Comparison of ENCODE assay signal across 24 cellular contexts in genomic region chr18:36064027-36064808, GRCh38. TPM values are rescaled to one million over a fixed set of nuclear protein-coding genes. Genes with fewer than 3 reads are reported as not detected.
DNase-seq lines count a peak whose midpoint lies in the region; ATAC-seq, FAIRE-seq and TF ChIP-seq lines count a peak whose summit lies in the region.
"Had no signal": no experiment of that assay in that cellular context is flagged by ENCODE, and none has a peak within 500 bp of the region (broad histone marks: within the 10 kb centered on the region; RNA-seq: fewer than 3 reads in every experiment).

No MANE protein-coding gene starts in this region.

- no CpG with 5 or more reads among the region's 31 CpGs for WGBS in H9 (ENCODE audit: extremely low coverage, insufficient read length, low lambda C conversion rate)

- H2BK120ac ChIP-seq in H9 (ENCODE audit: low read depth, low read length, poor library complexity, severe bottlenecking) = no peak overlapping the region

- no peak overlapping the region for H3T11ph ChIP-seq in H9 (ENCODE audit: low read length)

- H3K79me2 ChIP-seq in H9 (ENCODE audit: insufficient read depth, low read length) (peaks cover 58% of the 10 kb centered on the region), astrocyte (ENCODE audit: insufficient read depth, low read length) (peaks cover 78% of the 10 kb centered on the region)

- H3K23ac ChIP-seq in H9 (ENCODE audit: insufficient read length, low read depth, low read length) = no peak overlapping the region

- no peak for ATAC-seq in naive thymus-derived CD4-positive, alpha-beta T cell
- no peak for ATAC-seq in HG03520 (IDR thresholded peaks at IDR 0.05; ENCODE audit: unreplicated experiment)
- no peak for ATAC-seq in HG02870 (IDR thresholded peaks at IDR 0.05; ENCODE audit: unreplicated experiment)

- no peaks in the 10 kb centered on the region for H3K9me3 ChIP-seq in H9 (ENCODE audit: control insufficient read depth, low read depth, low read length)
- no peaks in the 10 kb centered on the region for H3K9me3 ChIP-seq in astrocyte (ENCODE audit: insufficient read depth, low read depth, low read length)
- no peaks in the 10 kb centered on the region for H3K9me3 ChIP-seq in naive thymus-derived CD4-positive, alpha-beta T cell (ENCODE audit: control insufficient read depth in 2 of 3, low read length in 3 of 3)
- H3K9me3 ChIP-seq: ascending aorta, Peyer's patch, SJSA1, upper lobe of left lung had no signal

- peaks cover 0 to 4% (median 0%) of the 10 kb centered on the region in 3 donors for H3K27me3 Mint-ChIP-seq in CD14-positive monocyte (ENCODE audit: low read depth in 3 of 3)
- no peaks in the 10 kb centered on the region; the same call in 1 of the 2 replicates for H3K27me3 Mint-ChIP-seq in H9 (ENCODE audit: low read depth)
- H3K27me3 Mint-ChIP-seq in astrocyte (ENCODE audit: low read depth, unreplicated experiment) = no peaks in the 10 kb centered on the region
- H3K27me3 Mint-ChIP-seq in naive thymus-derived CD4-positive, alpha-beta T cell = no peaks in the 10 kb centered on the region
- H3K27me3 Mint-ChIP-seq: progenitor cell of endocrine pancreas had no signal

- H4K20me1 ChIP-seq in H9 (ENCODE audit: control insufficient read depth, insufficient read depth, insufficient read length) (no peaks in the 10 kb centered on the region), astrocyte (ENCODE audit: insufficient read depth, low read length) (peaks cover 56% of the 10 kb centered on the region)

- H3K4me2 ChIP-seq in H9 (ENCODE audit: insufficient read depth, insufficient read length, low read length) (no peak overlapping the region), astrocyte (ENCODE audit: low read length) (no peak overlapping the region)

- peaks cover 35% of the 10 kb centered on the region for H3K4me1 Mint-ChIP-seq in CD14-positive monocyte
- H3K4me1 Mint-ChIP-seq in H9 = peaks cover 33 to 39% of the 10 kb centered on the region in 2 experiments
- peaks cover 10% of the 10 kb centered on the region for H3K4me1 Mint-ChIP-seq in astrocyte (ENCODE audit: low read depth, unreplicated experiment)
- H3K4me1 Mint-ChIP-seq in naive thymus-derived CD4-positive, alpha-beta T cell = peaks cover 30 to 67% (median 61%) of the 10 kb centered on the region in 7 donors

- no peak for FAIRE-seq in astrocyte (lab: Jason Lieb, UNC)

- H3K4ac ChIP-seq in H9 (ENCODE audit: low read depth, low read length) = no peak overlapping the region

- H3K4me3 ChIP-seq in astrocyte (ENCODE audit: insufficient read depth, low read depth, low read length) = no peak overlapping the region
- no peak overlapping the region for H3K4me3 ChIP-seq in naive thymus-derived CD4-positive, alpha-beta T cell (ENCODE audit: low read length)
- H3K4me3 ChIP-seq: ascending aorta, Peyer's patch, SJSA1, upper lobe of left lung had no signal

- intact Hi-C loops in CD14-positive monocyte (cut with micrococcal nuclease) = loop anchor here (10.0 kb wide), 4 partner anchors 61 to 719 kb away; partner anchors contain the start of genes ELP2 (in 1 of the 2), RMP24 (in 1 of the 2), SLC39A6 (in 1 of the 2) and ZNF24 (in 1 of the 2)
- intact Hi-C loops in naive thymus-derived CD4-positive, alpha-beta T cell (cut with micrococcal nuclease) = loop anchor here in 1 of 2 donors (1.0 to 10.0 kb wide), 2 partner anchors 28 to 799 kb away; no protein-coding TSS in a partner anchor

- no peak overlapping the region for H4K5ac ChIP-seq in H9 (ENCODE audit: insufficient read length, low read depth, low read length)

- POLR2A ChIA-PET in naive thymus-derived CD4-positive, alpha-beta T cell (lab: Charles Lee) = interaction anchor here (1.1 to 3.3 kb wide), 2 partner anchors 65 kb away, joined by 3 to 15 read pairs; partner anchors contain the start of genes ELP2 and SLC39A6

- no peaks in the 10 kb centered on the region for H3K4me1 ChIP-seq in H9 (ENCODE audit: insufficient read depth, low read length)
- peaks cover 10% of the 10 kb centered on the region for H3K4me1 ChIP-seq in astrocyte (ENCODE audit: insufficient read depth, low read length)
- peaks cover 11 to 16% of the 10 kb centered on the region in 2 donors for H3K4me1 ChIP-seq in naive thymus-derived CD4-positive, alpha-beta T cell (ENCODE audit: control insufficient read depth in 2 of 2, insufficient read depth in 2 of 2, low read length in 2 of 2)

- H2AFZ ChIP-seq in H9 (ENCODE audit: low read length) = no peak overlapping the region
- no peak overlapping the region for H2AFZ ChIP-seq in astrocyte (ENCODE audit: low read depth, low read length)

- peak overlapping the region in 5 of 7 donors; percentile 2 to 68 (median 31) for H3K27ac Mint-ChIP-seq in CD14-positive monocyte
- peak overlapping the region in 2 of 3 experiments; percentile 77 to 93; a peak in 4 of 7 replicates for H3K27ac Mint-ChIP-seq in H9
- H3K27ac Mint-ChIP-seq in astrocyte (ENCODE audit: unreplicated experiment) = no peak overlapping the region
- H3K27ac Mint-ChIP-seq in naive thymus-derived CD4-positive, alpha-beta T cell = peak overlapping the region in 3 of 9 donors; percentile 21 to 25 (median 23)
- H3K27ac Mint-ChIP-seq: activated naive CD4-positive, alpha-beta T cell treated with anti-CD3 and anti-CD28 coated beads for 36 hours; nephron progenitor cell; progenitor cell of endocrine pancreas had no signal

- no peak overlapping the region for H3K18ac ChIP-seq in H9 (ENCODE audit: insufficient read length, low read depth, low read length)

- CTCF ChIA-PET in naive thymus-derived CD4-positive, alpha-beta T cell (lab: Charles Lee) = interaction anchor here (1.5 kb wide), 1 partner anchor 47 kb away, joined by 6 read pairs; no protein-coding TSS in a partner anchor

- H3K9ac ChIP-seq in H9 (ENCODE audit: extremely low read depth, insufficient read length, low read length) (no peak overlapping the region), astrocyte (ENCODE audit: low read length) (no peak overlapping the region)

- H3K4me3 Mint-ChIP-seq in CD14-positive monocyte (no peak overlapping the region), H9 (peak overlapping the region in 1 of 2 experiments; percentile 72; a peak in 3 of 5 replicates), astrocyte (ENCODE audit: unreplicated experiment) (peak overlapping the region; percentile 99)
- peak overlapping the region in 7 of 10 donors; percentile 39 to 67 (median 53) for H3K4me3 Mint-ChIP-seq in naive thymus-derived CD4-positive, alpha-beta T cell
- H3K4me3 Mint-ChIP-seq: activated naive CD4-positive, alpha-beta T cell treated with anti-CD3 and anti-CD28 coated beads for 36 hours; mesothelial cell of epicardium had no signal

- H3K79me1 ChIP-seq in H9 (ENCODE audit: insufficient read depth, low read depth, low read length, poor library complexity, severe bottlenecking) = peaks cover 2% of the 10 kb centered on the region

- H3K56ac ChIP-seq in H9 (ENCODE audit: insufficient read length, low read depth, low read length) = no peak overlapping the region

- peaks cover 7 to 15% of the 10 kb centered on the region in 2 donors for H3K36me3 Mint-ChIP-seq in CD14-positive monocyte
- peaks cover 10 to 17% (median 12%) of the 10 kb centered on the region in 3 experiments for H3K36me3 Mint-ChIP-seq in H9 (ENCODE audit: insufficient read depth in 1 of 3, low read depth in 3 of 3)
- H3K36me3 Mint-ChIP-seq in astrocyte (ENCODE audit: low read depth, unreplicated experiment) = peaks cover 3% of the 10 kb centered on the region
- H3K36me3 Mint-ChIP-seq in naive thymus-derived CD4-positive, alpha-beta T cell = peaks cover 3 to 11% (median 8%) of the 10 kb centered on the region in 5 donors

- H4K8ac ChIP-seq in H9 (replicated peaks; ENCODE audit: insufficient read length, low read depth, low read length) = no peak overlapping the region

- H3K23me2 ChIP-seq in H9 (ENCODE audit: insufficient read length, low read depth, low read length, poor library complexity, severe bottlenecking) = peaks cover 2% of the 10 kb centered on the region

- peaks cover 3% of the 10 kb centered on the region for H3K36me3 ChIP-seq in astrocyte (ENCODE audit: insufficient read depth, low read length)
- peaks cover 0 to 6% (median 0%) of the 10 kb centered on the region in 3 experiments for H3K36me3 ChIP-seq in naive thymus-derived CD4-positive, alpha-beta T cell (ENCODE audit: control insufficient read depth in 2 of 3, insufficient read depth in 3 of 3, low read length in 3 of 3)
- H3K36me3 ChIP-seq: ascending aorta, Peyer's patch had no signal

- H3K27me3 ChIP-seq in H9 (ENCODE audit: insufficient read depth, low read length) (no peaks in the 10 kb centered on the region), astrocyte (ENCODE audit: insufficient read depth, low read length) (no peaks in the 10 kb centered on the region)
- H3K27me3 ChIP-seq in naive thymus-derived CD4-positive, alpha-beta T cell (ENCODE audit: control insufficient read depth in 2 of 2, insufficient read depth in 2 of 2, low read length in 2 of 2) = no peaks in the 10 kb centered on the region
- H3K27me3 ChIP-seq: ascending aorta, Peyer's patch, SJSA1, upper lobe of left lung had no signal

- H4K91ac ChIP-seq in H9 (ENCODE audit: insufficient read length, low read depth, low read length) = no peak overlapping the region

- H2BK12ac ChIP-seq in H9 (ENCODE audit: insufficient read length, low read depth, low read length) = no peak overlapping the region

- no peak overlapping the region for H2BK15ac ChIP-seq in H9 (ENCODE audit: low read depth, low read length)

- TF ChIP-seq CTCF in CD14-positive monocyte (IDR thresholded peaks at IDR 0.05) (no peak), H9 (conservative IDR thresholded peaks at IDR 0.05) (no peak), astrocyte (IDR thresholded peaks at IDR 0.05; ENCODE audit: insufficient read depth, low read depth, low read length) (no peak)

- peaks cover 0 to 5% (median 0%) of the 10 kb centered on the region in 7 donors for H3K9me3 Mint-ChIP-seq in CD14-positive monocyte
- peaks cover 0 to 3% of the 10 kb centered on the region in 2 experiments; a peak in 1 of 5 replicates for H3K9me3 Mint-ChIP-seq in H9
- H3K9me3 Mint-ChIP-seq in astrocyte (ENCODE audit: unreplicated experiment) = no peaks in the 10 kb centered on the region
- H3K9me3 Mint-ChIP-seq in naive thymus-derived CD4-positive, alpha-beta T cell = peaks cover 0 to 3% (median 0%) of the 10 kb centered on the region in 11 donors
- H3K9me3 Mint-ChIP-seq: activated naive CD4-positive, alpha-beta T cell treated with anti-CD3 and anti-CD28 coated beads for 36 hours; mesothelial cell of epicardium had no signal

- no peak overlapping the region for H2BK20ac ChIP-seq in H9 (ENCODE audit: low read depth, low read length, poor library complexity, severe bottlenecking)

- no peak overlapping the region for H3K14ac ChIP-seq in H9 (ENCODE audit: insufficient read depth, low read length)

- no peak overlapping the region for H2BK5ac ChIP-seq in H9 (ENCODE audit: insufficient read length, low read length)

- H2AK5ac ChIP-seq in H9 (ENCODE audit: insufficient read length, low read length) = no peak overlapping the region

- H3K27ac ChIP-seq in H9 (ENCODE audit: insufficient read length, low read depth, low read length) (no peak overlapping the region), astrocyte (ENCODE audit: low read depth, low read length) (no peak overlapping the region)
- H3K27ac ChIP-seq in naive thymus-derived CD4-positive, alpha-beta T cell (ENCODE audit: low read depth, low read length) = no peak overlapping the region
- H3K27ac ChIP-seq: ascending aorta, Peyer's patch, SJSA1, upper lobe of left lung, WERI-Rb-1 had no signal

- DNase-seq in CD14-positive monocyte (ENCODE audit: low spot score) (no peak), H9 (peak; percentile 50), astrocyte (ENCODE audit: low read depth) (no peak), NCI-H1694 treated with DMSO at 0.1 percent for 48 hours (lab: John Stamatoyannopoulos, UW) (no peak), NCI-H128 (lab: John Stamatoyannopoulos, UW; ENCODE audit: unreplicated experiment) (no peak)
- no peak for DNase-seq in naive thymus-derived CD4-positive, alpha-beta T cell
- DNase-seq: activated CD4-positive, alpha-beta T cell treated with anti-CD3 and anti-CD28 coated beads, Interleukin-2, amount 50 U/mL, for 4 hours; activated naive CD4-positive, alpha-beta T cell treated with anti-CD3 and anti-CD28 coated beads for 36 hours; DMS79; effector memory CD4-positive, alpha-beta T cell; NCI-H146; nephron progenitor cell; Peyer's patch; stimulated activated CD4-positive, alpha-beta T cell treated with anti-CD3 and anti-CD28 coated beads, Interleukin-2, amount 100 ng/mL, for 24 hours; stimulated activated naive CD4-positive, alpha-beta T cell; T-helper 2 cell; WERI-Rb-1 had no signal

RNA-seq across cellular contexts. Expression of gene RPRD1A, which starts 3.1 kb away (rescaled TPM):
- polyA plus RNA-seq in CD14-positive monocyte = 10 to 100 TPM in 1 of 2 donors, 1 to 10 TPM in 1; 10.0 to 10.9 TPM
- total RNA-seq in H9 (2021) = 103 and 107 TPM in 2 replicates
- 53.3 and 62.6 TPM in 2 replicates for total RNA-seq in astrocyte
- total RNA-seq in naive thymus-derived CD4-positive, alpha-beta T cell = 10 to 100 TPM; 22.6 to 51.3 (median 28.7) TPM
- polyA plus RNA-seq in naive thymus-derived CD4-positive, alpha-beta T cell = 10 to 100 TPM; 11.8 to 12.1 TPM

Comparison
In these comparisons a context has a peak if more than half of its experiments do, and no peak if none do; other contexts are left out.
1. H3K4me3 Mint-ChIP-seq: peak in astrocyte (single experiment) and naive thymus-derived CD4-positive, alpha-beta T cell (7 of 10); none in CD14-positive monocyte (0 of 2).